Comparison of ENCODE assay signal across 16 cellular contexts in the genomic region with DNA sequence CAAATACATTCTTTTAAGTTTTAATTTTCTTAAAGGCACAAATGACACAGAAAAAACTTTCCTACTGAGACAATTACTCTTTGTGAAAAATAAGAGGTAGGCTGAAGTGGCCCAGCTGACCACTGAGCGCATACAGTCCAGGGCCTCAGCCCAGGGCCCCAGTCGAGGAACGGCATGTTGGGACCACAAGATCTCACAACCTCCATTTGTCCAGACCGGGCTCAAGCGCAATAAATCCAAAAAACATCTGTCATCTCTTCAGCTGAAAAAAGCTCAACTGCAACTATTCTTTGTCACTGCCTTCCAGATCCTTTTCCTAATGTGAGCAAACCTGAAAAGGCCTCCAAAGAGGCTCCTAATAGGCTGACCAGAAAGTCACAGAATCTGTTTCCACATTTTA.
"Had no signal": no experiment of that assay in that cellular context is flagged by ENCODE, and none has a peak within 500 bp of the region (broad histone marks: within the 10 kb centered on the region; RNA-seq: fewer than 3 reads in every experiment).

No MANE protein-coding gene starts in this region.

- FAIRE-seq: frontal cortex, small intestine had no signal

- H3K4me3 Mint-ChIP-seq: activated CD4-positive, alpha-beta T cell treated with anti-CD3 and anti-CD28 coated beads for 36 hours; activated CD8-positive, alpha-beta T cell treated with anti-CD3 and anti-CD28 coated beads for 36 hours; activated naive CD8-positive, alpha-beta T cell treated with anti-CD3 and anti-CD28 coated beads for 36 hours; activated T-cell treated with anti-CD3 and anti-CD28 coated beads, Interleukin-2, amount 50 U/mL, for 72 hours; neural crest cell had no signal

- H3K27ac Mint-ChIP-seq: activated CD4-positive, alpha-beta T cell treated with anti-CD3 and anti-CD28 coated beads for 36 hours; activated CD8-positive, alpha-beta T cell treated with anti-CD3 and anti-CD28 coated beads for 36 hours; activated naive CD8-positive, alpha-beta T cell treated with anti-CD3 and anti-CD28 coated beads for 36 hours had no signal

- DNase-seq: activated CD4-positive, alpha-beta T cell treated with anti-CD3 and anti-CD28 coated beads for 36 hours; activated CD8-positive, alpha-beta memory T cell treated with anti-CD3 and anti-CD28 coated beads, Interleukin-2, amount 50 U/mL, for 4 hours; activated CD8-positive, alpha-beta T cell treated with anti-CD3 and anti-CD28 coated beads for 36 hours; activated gamma-delta T cell treated with Interleukin-2 at 50 U/mL for 16 hours; activated naive CD8-positive, alpha-beta T cell treated with anti-CD3 and anti-CD28 coated beads for 36 hours; activated T-cell treated with anti-CD3 and anti-CD28 coated beads, Interleukin-2, amount 50 U/mL, for 72 hours; anterior cingulate cortex; islet precursor cell; left lung; ovary; retina; small intestine; T-helper 9 cell; tibial artery had no signal

- H3K9me3 Mint-ChIP-seq: activated CD8-positive, alpha-beta T cell treated with anti-CD3 and anti-CD28 coated beads for 36 hours; activated naive CD8-positive, alpha-beta T cell treated with anti-CD3 and anti-CD28 coated beads for 36 hours; activated T-cell treated with anti-CD3 and anti-CD28 coated beads, Interleukin-2, amount 50 U/mL, for 72 hours had no signal

- ATAC-seq: activated CD4-positive, alpha-beta T cell treated with anti-CD3 and anti-CD28 coated beads for 36 hours; activated CD8-positive, alpha-beta T cell treated with anti-CD3 and anti-CD28 coated beads for 36 hours; activated T-cell treated with anti-CD3 and anti-CD28 coated beads, Interleukin-2, amount 50 U/mL, for 72 hours; left lung had no signal

- H3K27ac ChIP-seq: left lung, ovary, tibial artery had no signal

- H3K9me3 ChIP-seq: ovary, tibial artery had no signal

- H3K4me3 ChIP-seq: left lung, ovary, tibial artery had no signal

- H3K36me3 ChIP-seq: left lung, ovary, tibial artery had no signal

- H3K27me3 ChIP-seq: left lung, ovary, tibial artery had no signal

- H3K27me3 Mint-ChIP-seq: activated CD4-positive, alpha-beta T cell treated with anti-CD3 and anti-CD28 coated beads for 36 hours; activated CD8-positive, alpha-beta T cell treated with anti-CD3 and anti-CD28 coated beads for 36 hours; activated naive CD8-positive, alpha-beta T cell treated with anti-CD3 and anti-CD28 coated beads for 36 hours had no signal
